In the genomic region with DNA sequence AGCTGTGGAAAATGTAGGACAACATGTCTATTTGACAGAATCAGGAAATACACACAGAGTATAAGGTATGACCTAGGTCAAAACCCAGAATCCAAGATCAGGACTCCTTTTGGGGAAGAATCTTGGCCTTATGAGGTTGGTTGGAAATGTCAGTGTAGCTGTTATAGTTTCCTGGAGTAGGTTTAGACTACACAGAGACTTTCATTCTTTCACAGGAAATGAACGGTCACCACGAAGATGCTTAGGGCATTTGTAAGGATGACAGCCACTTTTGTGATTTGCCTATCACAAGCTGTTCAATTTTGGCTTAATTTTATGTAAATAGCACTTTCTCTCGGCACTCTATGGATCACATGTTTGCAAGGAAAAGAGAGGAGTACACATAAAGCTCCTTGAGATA, we compare ENCODE assay signal across 19 cellular contexts.
DNase-seq lines count a peak whose midpoint lies in the region; ATAC-seq and TF ChIP-seq lines count a peak whose summit lies in the region.
"Had no signal": no experiment of that assay in that cellular context is flagged by ENCODE, and none has a peak within 500 bp of the region (broad histone marks: within the 10 kb centered on the region; RNA-seq: fewer than 3 reads in every experiment).

No MANE protein-coding gene starts in this region.

- ATAC-seq in DND-41 (ENCODE audit: insufficient read depth, low read depth) (peak; percentile 53), GM21515 (IDR thresholded peaks at IDR 0.05; ENCODE audit: unreplicated experiment) (no peak)
- ATAC-seq: heart left ventricle, right cardiac atrium had no signal

- H3K4me1 ChIP-seq in DND-41 (ENCODE audit: insufficient read depth, low read length), result peaks cover 25% of the 10 kb centered on the region
- H3K4me1 ChIP-seq: neural progenitor cell, suprapubic skin had no signal

- no peak overlapping the region for H3K9ac ChIP-seq in DND-41 (ENCODE audit: low read depth, low read length)
- H3K9ac ChIP-seq: neural progenitor cell had no signal

- H3K36me3 ChIP-seq in DND-41 (ENCODE audit: insufficient read depth, low read length), result no peaks in the 10 kb centered on the region
- H3K36me3 ChIP-seq: HAP-1, heart left ventricle, neural progenitor cell, suprapubic skin had no signal

- no peaks in the 10 kb centered on the region for H3K27me3 ChIP-seq in DND-41 (ENCODE audit: insufficient read depth, low read length, poor library complexity)
- H3K27me3 ChIP-seq: heart left ventricle, neural progenitor cell, suprapubic skin had no signal

- H3K4me3 Mint-ChIP-seq in T-helper 2 cell treated with Interferon-gamma antibody and Interleukin-4, amounts not matched to agents 5 μg/mL and 100 μg/mL, for 36 hours, result peak overlapping the region; percentile 62
- H3K4me3 Mint-ChIP-seq: neural progenitor cell had no signal

- no peak overlapping the region for H3K4me2 ChIP-seq in DND-41 (ENCODE audit: insufficient read depth, low read length)
- H3K4me2 ChIP-seq: neural progenitor cell had no signal

- no peaks in the 10 kb centered on the region for H4K20me1 ChIP-seq in DND-41 (ENCODE audit: insufficient read depth, low read length)

- H3K27ac Mint-ChIP-seq in T-helper 2 cell treated with Interferon-gamma antibody and Interleukin-4, amounts not matched to agents 5 μg/mL and 100 μg/mL, for 36 hours, result peak overlapping the region; percentile 77
- H3K27ac Mint-ChIP-seq: neural progenitor cell had no signal

- no peaks in the 10 kb centered on the region for H3K79me2 ChIP-seq in DND-41 (ENCODE audit: insufficient read depth, low read length)

- H2AFZ ChIP-seq in DND-41 (ENCODE audit: low read depth, low read length), result peak overlapping the region; percentile 33; the same call in 1 of the 2 replicates
- H2AFZ ChIP-seq: neural progenitor cell had no signal

- no peak overlapping the region for H3K4me3 ChIP-seq in DND-41 (ENCODE audit: low read depth in 1 of 2, low read length in 2 of 2)
- H3K4me3 ChIP-seq: HAP-1, heart left ventricle, neural progenitor cell, suprapubic skin had no signal

- peaks cover 30% of the 10 kb centered on the region for H3K4me1 Mint-ChIP-seq in T-helper 2 cell treated with Interferon-gamma antibody and Interleukin-4, amounts not matched to agents 5 μg/mL and 100 μg/mL, for 36 hours (ENCODE audit: low read depth)
- H3K4me1 Mint-ChIP-seq: neural progenitor cell had no signal

- no peaks in the 10 kb centered on the region for H3K9me3 ChIP-seq in DND-41 (ENCODE audit: insufficient read depth, low read length, severe bottlenecking)
- H3K9me3 ChIP-seq: HAP-1, heart left ventricle, suprapubic skin had no signal

- H3K9me3 Mint-ChIP-seq in T-helper 2 cell treated with Interferon-gamma antibody and Interleukin-4, amounts not matched to agents 5 μg/mL and 100 μg/mL, for 36 hours, result no peaks in the 10 kb centered on the region
- H3K9me3 Mint-ChIP-seq: neural progenitor cell had no signal

- peaks cover 3% of the 10 kb centered on the region for H3K27me3 Mint-ChIP-seq in T-helper 2 cell treated with Interferon-gamma antibody and Interleukin-4, amounts not matched to agents 5 μg/mL and 100 μg/mL, for 36 hours (ENCODE audit: low read depth)

- H3K27ac ChIP-seq in DND-41 (ENCODE audit: low read length), result 0 out of 2 replicates have a peak overlapping the region, but pooled peaks have one; percentile 16
- H3K27ac ChIP-seq: heart left ventricle, neural progenitor cell, suprapubic skin had no signal

- TF ChIP-seq CTCF in DND-41 (IDR thresholded peaks at IDR 0.05; ENCODE audit: borderline replicate concordance, extremely low read depth, low read length, poor library complexity, severe bottlenecking) (no peak), GM13977 (IDR thresholded peaks at IDR 0.05; ENCODE audit: extremely low read depth, insufficient read depth, missing control alignments) (no peak)

- in situ Hi-C loops in GM13977 (cut with MboI; ENCODE audit: low pct_unique_long_range_greater_than_20kb, low sequenced_read_pairs, unreplicated experiment), result loop anchor here (10.0 kb wide), 1 partner anchor 341 kb away; no protein-coding TSS in a partner anchor

- peak; percentile 8 for DNase-seq in AG08395 (ENCODE audit: low spot score)
- DNase-seq in DND-41, result no peak
- DNase-seq in T-helper 2 cell treated with Interferon-gamma antibody and Interleukin-4, amounts not matched to agents 5 μg/mL and 100 μg/mL, for 36 hours (ENCODE audit: low spot score), result no peak
- peak; percentile 56 for DNase-seq in foreskin melanocyte
- no peak for DNase-seq in HuH-7.5 (ENCODE audit: low spot score)
- no peak for DNase-seq in GM13977 (ENCODE audit: low spot score)
- DNase-seq in stimulated activated naive CD4-positive, alpha-beta T cell treated with Interleukin-2 at 50 U/mL for 16 hours (lab: John Stamatoyannopoulos, UW), result no peak
- DNase-seq: activated CD4-positive, alpha-beta T cell treated with anti-CD3 and anti-CD28 coated beads for 4 hours; cortex of kidney; DMS 273 treated with DMSO at 0.1 percent for 48 hours; heart left ventricle; NCI-H2227 treated with DMSO at 0.1 percent for 48 hours; right cardiac atrium; Right ventricle myocardium superior; stimulated activated CD4-positive, alpha-beta T cell treated with anti-CD3 and anti-CD28 coated beads, Interleukin-1b, Interleukin-23, amount 100 ng/mL, for 48 hours had no signal

- H3K36me3 Mint-ChIP-seq in T-helper 2 cell treated with Interferon-gamma antibody and Interleukin-4, amounts not matched to agents 5 μg/mL and 100 μg/mL, for 36 hours (ENCODE audit: low read depth), result no peaks in the 10 kb centered on the region
- H3K36me3 Mint-ChIP-seq: neural progenitor cell had no signal

Comparison
In these comparisons a context has a peak if more than half of its experiments do, and no peak if none do; other contexts are left out.
1. DNase-seq: peak in AG08395 (single experiment) and foreskin melanocyte (single experiment); none in DND-41 (single experiment), T-helper 2 cell treated with Interferon-gamma antibody and Interleukin-4, amounts not matched to agents 5 μg/mL and 100 μg/mL, for 36 hours (single experiment), HuH-7.5 (single experiment), GM13977 (single experiment) and stimulated activated naive CD4-positive, alpha-beta T cell treated with Interleukin-2 at 50 U/mL for 16 hours (single experiment).